Comparison of ENCODE assay signal across 25 cellular contexts in the genomic region with DNA sequence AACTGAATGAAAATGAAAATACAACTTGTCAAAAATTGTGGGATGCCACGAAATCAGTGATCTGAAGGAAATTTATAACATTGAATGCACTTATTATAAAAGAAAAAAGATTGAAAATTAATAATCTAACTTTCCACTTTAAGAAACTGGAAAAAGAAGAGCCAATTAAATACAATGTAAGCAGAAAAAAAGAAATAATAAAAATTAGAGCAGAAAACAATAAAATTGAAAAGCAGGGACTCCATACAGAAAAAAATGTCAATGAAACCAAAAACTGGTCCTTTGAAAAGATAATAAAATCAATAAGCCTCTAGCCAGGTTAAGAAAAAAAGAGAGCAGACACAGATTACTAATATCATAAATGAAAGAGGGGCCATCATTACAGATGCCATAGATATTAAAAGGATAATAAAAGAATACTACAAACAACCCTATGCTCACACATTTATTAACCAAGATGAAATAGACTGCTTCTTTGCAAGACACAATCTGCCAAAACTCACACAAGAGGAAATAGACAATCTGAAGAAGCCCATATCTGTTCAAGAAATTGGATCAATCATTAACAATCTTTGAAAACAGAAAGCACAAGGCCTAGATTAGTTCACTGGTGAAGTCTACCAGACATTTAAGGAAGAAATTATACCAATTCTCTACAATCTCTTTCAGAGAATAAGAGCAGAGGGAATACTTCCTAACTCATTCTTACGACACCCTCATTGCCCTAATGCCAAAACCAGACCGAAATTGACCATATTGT.
"Had no signal": no experiment of that assay in that cellular context is flagged by ENCODE, and none has a peak within 500 bp of the region (broad histone marks: within the 10 kb centered on the region; RNA-seq: fewer than 3 reads in every experiment).

No MANE protein-coding gene starts in this region.

- H3K4me1 ChIP-seq: ascending aorta, Peyer's patch, SJCRH30 had no signal

- H3K36me3 ChIP-seq: ascending aorta, Peyer's patch, SJCRH30 had no signal

- DNase-seq: activated CD4-positive, alpha-beta memory T cell treated with anti-CD3 and anti-CD28 coated beads for 36 hours; activated CD4-positive, alpha-beta T cell treated with anti-CD3 and anti-CD28 coated beads, Interleukin-2, amount 10 ng/mL, durations not matched to agents 7 days and 5 days; activated CD4-positive, CD25-positive, alpha-beta regulatory T cell; activated CD8-positive, alpha-beta memory T cell treated with anti-CD3 and anti-CD28 coated beads for 24 hours; activated effector memory CD4-positive, alpha-beta T cell treated with anti-CD3 and anti-CD28 coated beads, Interleukin-2, amount 50 U/mL, for 16 hours; activated naive CD4-positive, alpha-beta T cell treated with Interleukin-2 at 50 U/mL for 16 hours; activated naive CD8-positive, alpha-beta T cell treated with anti-CD3 and anti-CD28 coated beads, Interleukin-2, amount 50 U/mL, for 24 hours; activated T-cell treated with anti-CD3 and anti-CD28 coated beads, Interleukin-2, amount 50 U/mL, for 4 hours; amniotic stem cell; body of pancreas; MM.1S; NCI-H1105; NCI-H1436; NCI-H187; NCI-H2081; NCI-H510A treated with DMSO at 0.1 percent for 48 hours; Peyer's patch; Right ventricle myocardium superior; SJCRH30; SK-N-SH; T-helper 1 cell had no signal

- H3K4me2 ChIP-seq: SK-N-SH had no signal

- H3K27me3 ChIP-seq: ascending aorta, body of pancreas, Peyer's patch, SJCRH30 had no signal

- ATAC-seq: activated naive CD4-positive, alpha-beta T cell treated with anti-CD3 and anti-CD28 coated beads, Interleukin-2, amount 50 U/mL, for 72 hours; activated naive CD8-positive, alpha-beta T cell treated with anti-CD3 and anti-CD28 coated beads, Interleukin-2, amount 50 U/mL, for 24 hours; activated T-cell treated with anti-CD3 and anti-CD28 coated beads, Interleukin-2, amount 50 U/mL, for 4 hours; body of pancreas had no signal

- H3K27ac ChIP-seq: ascending aorta, Peyer's patch, RWPE1, SJCRH30, VCaP had no signal

- H3K4me3 ChIP-seq: ascending aorta, body of pancreas, Peyer's patch, SJCRH30 had no signal

- H3K9me3 ChIP-seq: ascending aorta, body of pancreas, Peyer's patch, SJCRH30 had no signal

- H3K9ac ChIP-seq: SK-N-SH had no signal
